Comparison of ENCODE assay signal across 2 cellular contexts in the genomic region with DNA sequence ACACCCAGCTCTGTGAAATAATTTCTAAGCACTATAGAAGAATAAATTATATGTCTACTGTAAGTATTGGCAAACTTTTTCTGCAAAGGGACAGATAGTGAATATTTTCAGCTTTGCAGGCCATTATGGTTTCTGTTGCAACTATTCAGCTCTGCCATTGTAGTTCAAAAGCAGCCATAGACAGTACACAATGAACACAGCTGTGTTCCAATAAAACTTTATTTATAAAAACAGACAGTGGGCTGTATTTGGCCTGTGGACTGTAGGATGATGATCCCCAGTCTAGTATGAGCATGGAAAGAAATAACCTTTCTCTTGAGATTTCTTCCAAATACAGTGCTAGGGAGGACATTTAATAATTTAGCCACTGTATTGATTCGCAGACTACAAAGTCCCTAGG.
A peak's percentile ranks its signal among the peaks of the same experiment; 100 is the strongest.
TF ChIP-seq lines count a peak whose summit lies in the region.

No MANE protein-coding gene starts in this region.

TF ChIP-seq in GM23338, 12 proteins besides CTCF, POLR2A, EP300 and RAD21 (continued from another document):
- TF ChIP-seq ZNF114 (CRISPR knock-in tag; IDR thresholded peaks at IDR 0.05) (no peak), EZH2phosphoT487 (IDR thresholded peaks at IDR 0.05; ENCODE audit: unreplicated experiment) (no peak), JUNB (IDR thresholded peaks at IDR 0.05; ENCODE audit: unreplicated experiment) (no peak), ETS1 (IDR thresholded peaks at IDR 0.05) (no peak), EZH2 (IDR thresholded peaks at IDR 0.05; ENCODE audit: low read depth, unreplicated experiment) (no peak), NANOG (IDR thresholded peaks at IDR 0.05; ENCODE audit: borderline replicate concordance) (no peak), CREB1 (CRISPR knock-in tag; IDR thresholded peaks at IDR 0.05; ENCODE audit: low read depth) (no peak)
- TF ChIP-seq, protein P1, sequence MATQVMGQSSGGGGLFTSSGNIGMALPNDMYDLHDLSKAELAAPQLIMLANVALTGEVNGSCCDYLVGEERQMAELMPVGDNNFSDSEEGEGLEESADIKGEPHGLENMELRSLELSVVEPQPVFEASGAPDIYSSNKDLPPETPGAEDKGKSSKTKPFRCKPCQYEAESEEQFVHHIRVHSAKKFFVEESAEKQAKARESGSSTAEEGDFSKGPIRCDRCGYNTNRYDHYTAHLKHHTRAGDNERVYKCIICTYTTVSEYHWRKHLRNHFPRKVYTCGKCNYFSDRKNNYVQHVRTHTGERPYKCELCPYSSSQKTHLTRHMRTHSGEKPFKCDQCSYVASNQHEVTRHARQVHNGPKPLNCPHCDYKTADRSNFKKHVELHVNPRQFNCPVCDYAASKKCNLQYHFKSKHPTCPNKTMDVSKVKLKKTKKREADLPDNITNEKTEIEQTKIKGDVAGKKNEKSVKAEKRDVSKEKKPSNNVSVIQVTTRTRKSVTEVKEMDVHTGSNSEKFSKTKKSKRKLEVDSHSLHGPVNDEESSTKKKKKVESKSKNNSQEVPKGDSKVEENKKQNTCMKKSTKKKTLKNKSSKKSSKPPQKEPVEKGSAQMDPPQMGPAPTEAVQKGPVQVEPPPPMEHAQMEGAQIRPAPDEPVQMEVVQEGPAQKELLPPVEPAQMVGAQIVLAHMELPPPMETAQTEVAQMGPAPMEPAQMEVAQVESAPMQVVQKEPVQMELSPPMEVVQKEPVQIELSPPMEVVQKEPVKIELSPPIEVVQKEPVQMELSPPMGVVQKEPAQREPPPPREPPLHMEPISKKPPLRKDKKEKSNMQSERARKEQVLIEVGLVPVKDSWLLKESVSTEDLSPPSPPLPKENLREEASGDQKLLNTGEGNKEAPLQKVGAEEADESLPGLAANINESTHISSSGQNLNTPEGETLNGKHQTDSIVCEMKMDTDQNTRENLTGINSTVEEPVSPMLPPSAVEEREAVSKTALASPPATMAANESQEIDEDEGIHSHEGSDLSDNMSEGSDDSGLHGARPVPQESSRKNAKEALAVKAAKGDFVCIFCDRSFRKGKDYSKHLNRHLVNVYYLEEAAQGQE (IDR thresholded peaks at IDR 0.05; ENCODE audit: unreplicated experiment) = no peak
TF ChIP-seq in GM23338: peak in this region for 0.

TF ChIP-seq in K562, 482 proteins besides CTCF, POLR2A, EP300 and RAD21 (continued from another document):
- TF ChIP-seq, protein P2, sequence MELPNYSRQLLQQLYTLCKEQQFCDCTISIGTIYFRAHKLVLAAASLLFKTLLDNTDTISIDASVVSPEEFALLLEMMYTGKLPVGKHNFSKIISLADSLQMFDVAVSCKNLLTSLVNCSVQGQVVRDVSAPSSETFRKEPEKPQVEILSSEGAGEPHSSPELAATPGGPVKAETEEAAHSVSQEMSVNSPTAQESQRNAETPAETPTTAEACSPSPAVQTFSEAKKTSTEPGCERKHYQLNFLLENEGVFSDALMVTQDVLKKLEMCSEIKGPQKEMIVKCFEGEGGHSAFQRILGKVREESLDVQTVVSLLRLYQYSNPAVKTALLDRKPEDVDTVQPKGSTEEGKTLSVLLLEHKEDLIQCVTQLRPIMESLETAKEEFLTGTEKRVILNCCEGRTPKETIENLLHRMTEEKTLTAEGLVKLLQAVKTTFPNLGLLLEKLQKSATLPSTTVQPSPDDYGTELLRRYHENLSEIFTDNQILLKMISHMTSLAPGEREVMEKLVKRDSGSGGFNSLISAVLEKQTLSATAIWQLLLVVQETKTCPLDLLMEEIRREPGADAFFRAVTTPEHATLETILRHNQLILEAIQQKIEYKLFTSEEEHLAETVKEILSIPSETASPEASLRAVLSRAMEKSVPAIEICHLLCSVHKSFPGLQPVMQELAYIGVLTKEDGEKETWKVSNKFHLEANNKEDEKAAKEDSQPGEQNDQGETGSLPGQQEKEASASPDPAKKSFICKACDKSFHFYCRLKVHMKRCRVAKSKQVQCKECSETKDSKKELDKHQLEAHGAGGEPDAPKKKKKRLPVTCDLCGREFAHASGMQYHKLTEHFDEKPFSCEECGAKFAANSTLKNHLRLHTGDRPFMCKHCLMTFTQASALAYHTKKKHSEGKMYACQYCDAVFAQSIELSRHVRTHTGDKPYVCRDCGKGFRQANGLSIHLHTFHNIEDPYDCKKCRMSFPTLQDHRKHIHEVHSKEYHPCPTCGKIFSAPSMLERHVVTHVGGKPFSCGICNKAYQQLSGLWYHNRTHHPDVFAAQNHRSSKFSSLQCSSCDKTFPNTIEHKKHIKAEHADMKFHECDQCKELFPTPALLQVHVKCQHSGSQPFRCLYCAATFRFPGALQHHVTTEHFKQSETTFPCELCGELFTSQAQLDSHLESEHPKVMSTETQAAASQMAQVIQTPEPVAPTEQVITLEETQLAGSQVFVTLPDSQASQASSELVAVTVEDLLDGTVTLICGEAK (IDR thresholded peaks at IDR 0.05) = peak; percentile 98
- TF ChIP-seq, protein P2 (CRISPR knock-in tag; IDR thresholded peaks at IDR 0.05) = peak; percentile 97
- TF ChIP-seq, protein P3, sequence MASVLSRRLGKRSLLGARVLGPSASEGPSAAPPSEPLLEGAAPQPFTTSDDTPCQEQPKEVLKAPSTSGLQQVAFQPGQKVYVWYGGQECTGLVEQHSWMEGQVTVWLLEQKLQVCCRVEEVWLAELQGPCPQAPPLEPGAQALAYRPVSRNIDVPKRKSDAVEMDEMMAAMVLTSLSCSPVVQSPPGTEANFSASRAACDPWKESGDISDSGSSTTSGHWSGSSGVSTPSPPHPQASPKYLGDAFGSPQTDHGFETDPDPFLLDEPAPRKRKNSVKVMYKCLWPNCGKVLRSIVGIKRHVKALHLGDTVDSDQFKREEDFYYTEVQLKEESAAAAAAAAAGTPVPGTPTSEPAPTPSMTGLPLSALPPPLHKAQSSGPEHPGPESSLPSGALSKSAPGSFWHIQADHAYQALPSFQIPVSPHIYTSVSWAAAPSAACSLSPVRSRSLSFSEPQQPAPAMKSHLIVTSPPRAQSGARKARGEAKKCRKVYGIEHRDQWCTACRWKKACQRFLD (CRISPR knock-in tag; IDR thresholded peaks at IDR 0.05) = no peak
- TF ChIP-seq RBM39 (optimal IDR thresholded peaks at IDR 0.05; ENCODE audit: low read depth, low read length) (no peak), HMGN3 (IDR thresholded peaks at IDR 0.05; ENCODE audit: borderline replicate concordance, extremely low read depth, insufficient read length, low read depth, low read length) (no peak), PBX2 (CRISPR knock-in tag; IDR thresholded peaks at IDR 0.05; ENCODE audit: low read depth) (no peak), PBX2 (tag; conservative IDR thresholded peaks at IDR 0.05; ENCODE audit: low read depth) (no peak), ZNF384 (IDR thresholded peaks at IDR 0.05; ENCODE audit: low read depth, low read length) (peak; percentile 61), ATF7 (IDR thresholded peaks at IDR 0.05) (no peak)
TF ChIP-seq in K562: peak in this region for 2.
